8 cellular contexts compared by ENCODE assay signal in genomic region chr1:161139765-161140164, GRCh38. TPM values are rescaled to one million over a fixed set of nuclear protein-coding genes. Genes with fewer than 3 reads are reported as not detected.
DNase-seq lines count a peak whose midpoint lies in the region; ATAC-seq, FAIRE-seq and TF ChIP-seq lines count a peak whose summit lies in the region.

No MANE protein-coding gene starts in this region.

- no peaks in the 10 kb centered on the region for H3K36me3 Mint-ChIP-seq in astrocyte (ENCODE audit: low read depth, unreplicated experiment)

- H3K27ac ChIP-seq in astrocyte (ENCODE audit: low read depth, low read length), result no peak overlapping the region
- no peak overlapping the region for H3K27ac ChIP-seq in kidney (ENCODE audit: low read depth in 2 of 2, low read length in 2 of 2)

- intact Hi-C loops in kidney (cut with DNase I) (no loop called here), lower leg skin (cut with DNase I; ENCODE audit: low total_unique reads) (no loop called here)

- peaks cover 10% of the 10 kb centered on the region for H3K79me2 ChIP-seq in astrocyte (ENCODE audit: insufficient read depth, low read length)

- no peak overlapping the region for H3K4me3 Mint-ChIP-seq in astrocyte (ENCODE audit: unreplicated experiment)

- H3K9me3 ChIP-seq in astrocyte (ENCODE audit: insufficient read depth, low read depth, low read length) (no peaks in the 10 kb centered on the region), kidney (ENCODE audit: control insufficient read depth in 1 of 2, low read length in 2 of 2) (no peaks in the 10 kb centered on the region)

- no peak overlapping the region for H3K4me3 ChIP-seq in astrocyte (ENCODE audit: insufficient read depth, low read depth, low read length)
- no peak overlapping the region for H3K4me3 ChIP-seq in kidney (ENCODE audit: low read length in 2 of 2)
- H3K4me3 ChIP-seq in lower leg skin (ENCODE audit: low read depth, poor library complexity, severe bottlenecking), result no peak overlapping the region

- H3K4me1 ChIP-seq in astrocyte (ENCODE audit: insufficient read depth, low read length) (no peaks in the 10 kb centered on the region), kidney (ENCODE audit: control insufficient read depth in 1 of 2, insufficient read depth in 1 of 2, low read depth in 1 of 2, low read length in 2 of 2) (peaks cover 0 to 6% of the 10 kb centered on the region in 2 donors)

- H3K4me2 ChIP-seq in astrocyte (ENCODE audit: low read length), result no peak overlapping the region

- 27 to 46% methylated on average over 1 of the region's 1 CpG for WGBS in lower leg skin, 2 donors

- TF ChIP-seq CTCF in astrocyte (IDR thresholded peaks at IDR 0.05; ENCODE audit: insufficient read depth, low read depth, low read length) (peak; percentile 50), kidney (IDR thresholded peaks at IDR 0.05; ENCODE audit: borderline replicate concordance, extremely low read depth, insufficient read depth) (peak; percentile 36), lower leg skin (IDR thresholded peaks at IDR 0.05) (no peak)

- no peak for ATAC-seq in HG02852 (IDR thresholded peaks at IDR 0.05; ENCODE audit: unreplicated experiment)

- H3K27me3 ChIP-seq in astrocyte (ENCODE audit: insufficient read depth, low read length), result no peaks in the 10 kb centered on the region

- H4K20me1 ChIP-seq in astrocyte (ENCODE audit: insufficient read depth, low read length), result peaks cover 4% of the 10 kb centered on the region

- no peaks in the 10 kb centered on the region for H3K9me3 Mint-ChIP-seq in astrocyte (ENCODE audit: unreplicated experiment)

- TF ChIP-seq POLR2A in lower leg skin (IDR thresholded peaks at IDR 0.05), result no peak

- DNase-seq in AG08395 (ENCODE audit: low spot score), result peak; percentile 60
- DNase-seq in NCI-H526 (lab: John Stamatoyannopoulos, UW), result peak; percentile 37 to 77
- DNase-seq in astrocyte (ENCODE audit: low read depth), result no peak
- DNase-seq in kidney, result no peak
- no peak for DNase-seq in activated CD4-positive, CD25-positive, alpha-beta regulatory T cell treated with anti-CD3 and anti-CD28 coated beads, Interleukin-2, amount 50 U/mL, for 72 hours
- no peak for DNase-seq in lower leg skin (ENCODE audit: low spot score in 2 of 2)

- no peak overlapping the region for H2AFZ ChIP-seq in astrocyte (ENCODE audit: low read depth, low read length)

- H3K27ac Mint-ChIP-seq in astrocyte (ENCODE audit: unreplicated experiment), result no peak overlapping the region

- no peaks in the 10 kb centered on the region for H3K27me3 Mint-ChIP-seq in astrocyte (ENCODE audit: low read depth, unreplicated experiment)

- H3K36me3 ChIP-seq in astrocyte (ENCODE audit: insufficient read depth, low read length) (no peaks in the 10 kb centered on the region), kidney (ENCODE audit: control insufficient read depth in 1 of 2, insufficient read depth in 2 of 2, low read length in 2 of 2) (no peaks in the 10 kb centered on the region)

- H3K4me1 Mint-ChIP-seq in astrocyte (ENCODE audit: low read depth, unreplicated experiment), result no peaks in the 10 kb centered on the region

- H3K9ac ChIP-seq in astrocyte (ENCODE audit: low read length) (no peak overlapping the region), kidney (ENCODE audit: low read length in 2 of 2) (no peak overlapping the region)

- FAIRE-seq in G401.6 (lab: Jason Lieb, UNC) (peak; percentile 94), astrocyte (lab: Jason Lieb, UNC) (no peak), kidney (lab: Jason Lieb, UNC) (no peak)

RNA-seq across cellular contexts. Expression of gene DEDD, which starts 7.3 kb away (rescaled TPM):
- total RNA-seq in astrocyte (40.9 and 41.8 TPM in 2 replicates), kidney (37.2 TPM), lower leg skin (10 to 100 TPM; 26.6 to 38.2 (median 29.6) TPM)
- 23.2 TPM for polyA plus RNA-seq in kidney (ENCODE audit: insufficient read depth, low read depth, low replicate concordance)

RNA-seq across cellular contexts. Expression of gene UFC1, which starts 14.0 kb away (rescaled TPM):
- total RNA-seq in astrocyte (87.5 and 91.0 TPM in 2 replicates), kidney (96.9 TPM), lower leg skin (100 to 1,000 TPM in 1 of 4 donors, 10 to 100 TPM in 3; 42.0 to 100 (median 82.5) TPM)
- polyA plus RNA-seq in kidney (ENCODE audit: insufficient read depth, low read depth, low replicate concordance), result 175 TPM

RNA-seq across cellular contexts. Expression of gene USP21, which starts 19.5 kb away (rescaled TPM):
- total RNA-seq in astrocyte (14.4 and 19.2 TPM in 2 replicates), kidney (26.3 TPM), lower leg skin (10 to 100 TPM; 13.7 to 28.8 (median 25.3) TPM)
- polyA plus RNA-seq in kidney (ENCODE audit: insufficient read depth, low read depth, low replicate concordance), result 27.7 TPM

RNA-seq across cellular contexts. Expression of gene NIT1, which starts 21.9 kb away (rescaled TPM):
- 25.6 and 25.9 TPM in 2 replicates for total RNA-seq in astrocyte
- 42.3 TPM for total RNA-seq in kidney
- 91.5 TPM for polyA plus RNA-seq in kidney (ENCODE audit: insufficient read depth, low read depth, low replicate concordance)
- total RNA-seq in lower leg skin, result 10 to 100 TPM; 26.6 to 35.8 (median 30.2) TPM

RNA-seq across cellular contexts. Expression of gene PFDN2, which starts 21.9 kb away (rescaled TPM):
- total RNA-seq in astrocyte (103 and 111 TPM in 2 replicates), kidney (46.7 TPM), lower leg skin (10 to 100 TPM; 19.3 to 24.7 (median 22.4) TPM)
- polyA plus RNA-seq in kidney (ENCODE audit: insufficient read depth, low read depth, low replicate concordance), result 149 TPM

Comparison
In these comparisons a context has a peak if more than half of its experiments do, and no peak if none do; other contexts are left out.
1. DNase-seq: peak in AG08395 (single experiment) and NCI-H526 (2 of 2); none in astrocyte (single experiment), kidney (single experiment), activated CD4-positive, CD25-positive, alpha-beta regulatory T cell treated with anti-CD3 and anti-CD28 coated beads, Interleukin-2, amount 50 U/mL, for 72 hours (single experiment) and lower leg skin (0 of 2).
2. CTCF ChIP-seq: peak in astrocyte (single experiment) and kidney (single experiment); none in lower leg skin (0 of 3).